In the genomic region with DNA sequence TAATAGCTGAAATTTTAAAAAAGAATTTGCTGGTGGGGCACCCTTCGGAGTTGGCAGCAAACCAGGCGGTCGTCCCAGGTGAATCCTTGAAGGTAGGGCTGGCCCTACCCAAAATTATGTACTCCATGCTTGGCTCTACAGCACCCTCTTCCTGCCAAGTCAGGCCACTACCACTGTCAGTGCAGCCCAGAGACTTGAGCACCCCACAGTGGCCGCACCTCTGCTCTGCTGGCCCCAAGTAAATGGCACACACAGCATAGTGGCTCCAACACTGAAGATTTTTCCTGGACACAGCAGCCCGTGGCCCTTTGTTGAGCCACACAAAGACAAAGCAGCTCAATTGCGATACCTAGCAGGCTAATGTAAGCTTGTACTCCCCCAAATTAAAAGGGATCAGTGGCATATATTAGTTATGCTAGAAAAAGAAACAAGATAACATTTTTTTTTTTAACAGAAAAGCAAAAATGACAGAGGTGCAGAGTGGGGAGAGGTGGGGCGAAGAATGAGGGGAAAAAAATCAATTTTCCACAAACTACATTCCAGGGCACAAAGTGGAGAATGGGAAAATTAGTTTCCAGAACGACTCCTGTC, we compare ENCODE assay signal across 8 cellular contexts.
DNase-seq lines count a peak whose midpoint lies in the region; ATAC-seq and TF ChIP-seq lines count a peak whose summit lies in the region.

No MANE protein-coding gene starts in this region.

- peaks cover 22% of the 10 kb centered on the region for H3K9me3 Mint-ChIP-seq in activated T-cell treated with anti-CD3 and anti-CD28 coated beads, Interleukin-2, amount 50 U/mL, for 4 hours

- no peaks in the 10 kb centered on the region for H3K27me3 Mint-ChIP-seq in activated T-cell treated with anti-CD3 and anti-CD28 coated beads, Interleukin-2, amount 50 U/mL, for 4 hours (ENCODE audit: low read depth)

- no peak overlapping the region for H3K4me3 ChIP-seq in HFF-Myc (replicated peaks; ENCODE audit: low read depth, low read length)

- DNase-seq in NCI-H2081 (lab: John Stamatoyannopoulos, UW) (peak; percentile 29 to 53), NCI-H2081 treated with DMSO at 0.1 percent for 48 hours (lab: John Stamatoyannopoulos, UW) (no peak), HFF-Myc (ENCODE audit: extremely low read depth, low read depth) (no peak), NCI-H774 (lab: John Stamatoyannopoulos, UW) (peak; percentile 44), left cardiac atrium (no peak), NCI-H187 treated with DMSO at 0.1 percent for 48 hours (lab: John Stamatoyannopoulos, UW) (no peak)
- peak; percentile 52 for DNase-seq in activated T-cell treated with anti-CD3 and anti-CD28 coated beads, Interleukin-2, amount 50 U/mL, for 4 hours
- DNase-seq in stimulated activated CD4-positive, alpha-beta T cell treated with anti-CD3 and anti-CD28 coated beads, Interleukin-4, amount 100 ng/mL, for 48 hours (ENCODE audit: low read depth in 2 of 2) = peak; percentile 51 to 61

- intact Hi-C loops in left cardiac atrium (cut with DNase I) = no loop called here

- peak; percentile 72 for TF ChIP-seq CTCF in HFF-Myc (IDR thresholded peaks at IDR 0.05; ENCODE audit: low read depth, low read length, missing control alignments)

- ATAC-seq in activated T-cell treated with anti-CD3 and anti-CD28 coated beads, Interleukin-2, amount 50 U/mL, for 4 hours = peak; percentile 75 to 76
- ATAC-seq in left cardiac atrium = peak; percentile 30 to 43

- no peaks in the 10 kb centered on the region for H3K36me3 Mint-ChIP-seq in activated T-cell treated with anti-CD3 and anti-CD28 coated beads, Interleukin-2, amount 50 U/mL, for 4 hours (ENCODE audit: insufficient read depth)

- peaks cover 20% of the 10 kb centered on the region for H3K4me1 Mint-ChIP-seq in activated T-cell treated with anti-CD3 and anti-CD28 coated beads, Interleukin-2, amount 50 U/mL, for 4 hours (ENCODE audit: low read depth)

- no peak overlapping the region for H3K4me3 Mint-ChIP-seq in activated T-cell treated with anti-CD3 and anti-CD28 coated beads, Interleukin-2, amount 50 U/mL, for 4 hours

Comparison
In these comparisons a context has a peak if more than half of its experiments do, and no peak if none do; other contexts are left out.
1. DNase-seq: peak in NCI-H2081 (2 of 2), NCI-H774 (single experiment), activated T-cell treated with anti-CD3 and anti-CD28 coated beads, Interleukin-2, amount 50 U/mL, for 4 hours (single experiment) and stimulated activated CD4-positive, alpha-beta T cell treated with anti-CD3 and anti-CD28 coated beads, Interleukin-4, amount 100 ng/mL, for 48 hours (2 of 2); none in NCI-H2081 treated with DMSO at 0.1 percent for 48 hours (single experiment), HFF-Myc (single experiment), left cardiac atrium (single experiment) and NCI-H187 treated with DMSO at 0.1 percent for 48 hours (single experiment).